ENCODE assay signal across 8 cellular contexts in genomic region chr11:449889-450808, GRCh38. TPM values are rescaled to one million over a fixed set of nuclear protein-coding genes. Genes with fewer than 3 reads are reported as not detected.
A peak's percentile ranks its signal among the peaks of the same experiment; 100 is the strongest.
DNase-seq lines count a peak whose midpoint lies in the region; ATAC-seq and TF ChIP-seq lines count a peak whose summit lies in the region.

Gene PTDSS2, plus strand, starts transcription at chr11:450279. Its CDS starts 177 bp downstream, at chr11:450456.

- no peaks in the 10 kb centered on the region for H3K9me3 Mint-ChIP-seq in activated naive CD4-positive, alpha-beta T cell treated with anti-CD3 and anti-CD28 coated beads, Interleukin-2, amount 50 U/mL, for 24 hours
- H3K9me3 Mint-ChIP-seq in glutamatergic neuron (ENCODE audit: unreplicated experiment): peaks cover 7% of the 10 kb centered on the region
- H3K9me3 Mint-ChIP-seq in osteocyte (ENCODE audit: unreplicated experiment): no peaks in the 10 kb centered on the region

- no peaks in the 10 kb centered on the region for H3K36me3 Mint-ChIP-seq in activated naive CD4-positive, alpha-beta T cell treated with anti-CD3 and anti-CD28 coated beads, Interleukin-2, amount 50 U/mL, for 24 hours
- H3K36me3 Mint-ChIP-seq in glutamatergic neuron (ENCODE audit: unreplicated experiment) (no peaks in the 10 kb centered on the region), osteocyte (ENCODE audit: unreplicated experiment) (peaks cover 9% of the 10 kb centered on the region)

- peaks cover 14% of the 10 kb centered on the region for H3K4me1 Mint-ChIP-seq in activated naive CD4-positive, alpha-beta T cell treated with anti-CD3 and anti-CD28 coated beads, Interleukin-2, amount 50 U/mL, for 24 hours
- H3K4me1 Mint-ChIP-seq in glutamatergic neuron (ENCODE audit: low read depth, unreplicated experiment) (peaks cover 20% of the 10 kb centered on the region), osteocyte (ENCODE audit: unreplicated experiment) (peaks cover 26% of the 10 kb centered on the region)

- H3K4me3 Mint-ChIP-seq in activated naive CD4-positive, alpha-beta T cell treated with anti-CD3 and anti-CD28 coated beads, Interleukin-2, amount 50 U/mL, for 24 hours: peak within 1 kb of the TSS; percentile 94
- H3K4me3 Mint-ChIP-seq in glutamatergic neuron (ENCODE audit: unreplicated experiment): peak within 1 kb of the TSS; percentile 98
- peak within 1 kb of the TSS; percentile 98 for H3K4me3 Mint-ChIP-seq in osteocyte (ENCODE audit: unreplicated experiment)

- H3K9me3 ChIP-seq in thymus (ENCODE audit: control insufficient read depth): no peaks in the 10 kb centered on the region

- no peak for TF ChIP-seq CTCF in GM06990 (IDR thresholded peaks at IDR 0.05; ENCODE audit: insufficient read depth, low read length, poor library complexity, severe bottlenecking)
- TF ChIP-seq CTCF in glutamatergic neuron (IDR thresholded peaks at IDR 0.05; ENCODE audit: partially characterized antibody, unreplicated experiment): no peak
- no peak for TF ChIP-seq CTCF in osteocyte (IDR thresholded peaks at IDR 0.05)

- no peaks in the 10 kb centered on the region for H3K27me3 Mint-ChIP-seq in activated naive CD4-positive, alpha-beta T cell treated with anti-CD3 and anti-CD28 coated beads, Interleukin-2, amount 50 U/mL, for 24 hours
- peaks cover 14% of the 10 kb centered on the region for H3K27me3 Mint-ChIP-seq in glutamatergic neuron (ENCODE audit: unreplicated experiment)
- H3K27me3 Mint-ChIP-seq in osteocyte (ENCODE audit: unreplicated experiment): no peaks in the 10 kb centered on the region

- H3K27me3 ChIP-seq in GM06990 (replicated peaks; ENCODE audit: control insufficient read depth, insufficient read depth, low read length) (no peaks in the 10 kb centered on the region), thymus (ENCODE audit: control insufficient read depth, insufficient read depth) (no peaks in the 10 kb centered on the region)

- peak within 1 kb of the TSS; percentile 81 for H3K27ac ChIP-seq in thymus (ENCODE audit: low read depth)

- peak; percentile 92 for DNase-seq in GM06990 (ENCODE audit: extremely low read depth, insufficient read length)
- DNase-seq in NCI-H1092 (lab: John Stamatoyannopoulos, UW): peak; percentile 94
- peak; percentile 98 for DNase-seq in glutamatergic neuron
- DNase-seq in osteocyte (ENCODE audit: extremely low spot score, unreplicated experiment): peak; percentile 98

- H3K4me3 ChIP-seq in GM06990 (replicated peaks; ENCODE audit: low read depth, low read length): peak within 1 kb of the TSS; percentile 84
- H3K4me3 ChIP-seq in thymus (ENCODE audit: low read length): peak within 1 kb of the TSS; percentile 96

- ATAC-seq in HG02588 (IDR thresholded peaks at IDR 0.05; ENCODE audit: unreplicated experiment) (peak; percentile 84), SK-N-SH treated with all-trans-retinoic acid at 6 μM for 48 hours (peak; percentile 89)

- peaks cover 9% of the 10 kb centered on the region for H3K4me1 ChIP-seq in thymus (ENCODE audit: control insufficient read depth, insufficient read depth, low read length)

- WGBS in thymus: under 1% methylated on average over 108 of the region's 108 CpGs

- H3K36me3 ChIP-seq in GM06990 (ENCODE audit: control insufficient read depth, insufficient read depth, low read length): peaks cover 8% of the 10 kb centered on the region
- peaks cover 29% of the 10 kb centered on the region for H3K36me3 ChIP-seq in thymus (ENCODE audit: control insufficient read depth, insufficient read depth)

- peak within 1 kb of the TSS; percentile 87 for H3K27ac Mint-ChIP-seq in activated naive CD4-positive, alpha-beta T cell treated with anti-CD3 and anti-CD28 coated beads, Interleukin-2, amount 50 U/mL, for 24 hours
- H3K27ac Mint-ChIP-seq in glutamatergic neuron (ENCODE audit: unreplicated experiment): peak within 1 kb of the TSS; percentile 96
- H3K27ac Mint-ChIP-seq in osteocyte (ENCODE audit: unreplicated experiment): peak within 1 kb of the TSS; percentile 97

TF ChIP-seq in SK-N-SH treated with all-trans-retinoic acid at 6 μM for 48 hours, 23 proteins besides CTCF, POLR2A, EP300 and RAD21:
- no peak for TF ChIP-seq POU6F1 (CRISPR knock-in tag; IDR thresholded peaks at IDR 0.05; ENCODE audit: borderline replicate concordance, low read depth)
- TF ChIP-seq CSDC2 (CRISPR knock-in tag; IDR thresholded peaks at IDR 0.05): no peak
- TF ChIP-seq ZC3H10 (CRISPR knock-in tag; IDR thresholded peaks at IDR 0.05): no peak
- 0 out of 2 replicates have a peak, but pooled peaks have one; percentile 19 for TF ChIP-seq TSHZ2 (CRISPR knock-in tag; IDR thresholded peaks at IDR 0.05)

RNA-seq across cellular contexts. Expression of gene PTDSS2, which starts in this region (rescaled TPM):
- total RNA-seq in glutamatergic neuron (ENCODE audit: unreplicated experiment) (123 TPM), osteocyte (55.3 and 56.1 TPM in 2 replicates)
- polyA plus RNA-seq in thymus: 24.1 TPM

Comparison
In these comparisons a context has a peak if more than half of its experiments do, and no peak if none do; other contexts are left out.
1. Peak in every context shown above with its lines: DNase-seq, ATAC-seq, H3K4me3 ChIP-seq and H3K27ac ChIP-seq.